Comparison of ENCODE assay signal across 8 cellular contexts in the genomic region with DNA sequence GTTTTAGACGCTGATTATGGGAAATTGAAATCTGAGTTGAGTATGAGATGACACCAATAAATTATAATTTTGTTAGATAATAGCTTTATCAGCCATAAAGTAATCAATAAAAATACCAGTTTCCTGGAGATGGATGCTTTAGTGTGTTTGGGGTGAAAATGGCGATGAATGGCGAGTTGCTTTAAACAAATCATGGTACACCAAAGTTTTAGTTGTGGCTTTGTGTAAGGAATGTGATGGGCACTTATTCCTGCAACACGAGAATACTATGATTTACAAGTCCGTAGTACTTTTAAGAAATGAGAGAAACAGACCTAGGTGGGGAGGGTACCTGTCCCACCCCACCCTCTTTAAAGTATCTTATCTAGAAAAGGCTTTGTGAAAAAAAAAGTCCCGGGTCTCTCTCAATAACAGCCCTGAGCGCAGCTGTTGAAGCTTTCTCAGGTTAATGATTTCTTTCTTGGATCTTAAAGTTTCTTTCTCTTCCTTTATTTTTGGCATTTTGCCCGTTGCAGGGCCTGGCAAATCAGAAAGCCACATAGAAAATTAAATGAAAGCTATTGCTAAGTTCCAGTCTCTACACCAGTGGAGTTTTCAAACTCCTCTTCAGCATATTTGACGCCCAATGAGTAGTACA. TPM values are rescaled to one million over a fixed set of nuclear protein-coding genes. Genes with fewer than 3 reads are reported as not detected.
DNase-seq lines count a peak whose midpoint lies in the region; ATAC-seq, FAIRE-seq and TF ChIP-seq lines count a peak whose summit lies in the region.

No MANE protein-coding gene starts in this region.

- peak overlapping the region; percentile 82; the same call in 1 of the 2 replicates for H2BK5ac ChIP-seq in H1 (ENCODE audit: low read depth, low read length)
- no peak overlapping the region for H2BK5ac ChIP-seq in neuronal stem cell (ENCODE audit: low read length)

- H3K9me3 ChIP-seq in heart left ventricle: no peaks in the 10 kb centered on the region
- H3K9me3 ChIP-seq in PC-3 (ENCODE audit: low read length): no peaks in the 10 kb centered on the region
- no peaks in the 10 kb centered on the region for H3K9me3 ChIP-seq in H1 (ENCODE audit: insufficient read depth in 2 of 2, low read depth in 1 of 2, low read length in 1 of 2)
- no peaks in the 10 kb centered on the region for H3K9me3 ChIP-seq in neuronal stem cell (replicated peaks in 1 of 2; ENCODE audit: control insufficient read depth in 2 of 2, insufficient read depth in 1 of 2, low read depth in 1 of 2, low read length in 2 of 2)

- H2AK5ac ChIP-seq in H1 (ENCODE audit: low read depth, low read length) (no peak overlapping the region), neuronal stem cell (ENCODE audit: low read depth, low read length) (no peak overlapping the region)

- H3K4me1 ChIP-seq in heart left ventricle: peaks cover 10 to 57% (median 21%) of the 10 kb centered on the region in 12 donors
- H3K4me1 ChIP-seq in PC-3 (ENCODE audit: insufficient read depth, low read length): peaks cover 38% of the 10 kb centered on the region
- H3K4me1 ChIP-seq in H1 (replicated peaks in 1 of 4; ENCODE audit: control insufficient read depth in 3 of 4, insufficient read depth in 4 of 4, low read length in 3 of 4): peaks cover 1 to 4% (median 4%) of the 10 kb centered on the region in 4 experiments; a peak in 4 of 7 replicates
- H3K4me1 ChIP-seq in neuronal stem cell (ENCODE audit: control insufficient read depth in 2 of 2, insufficient read depth in 1 of 2, low read depth in 1 of 2, low read length in 2 of 2): peaks cover 7 to 14% of the 10 kb centered on the region in 2 donors

- H4K91ac ChIP-seq in H1 (replicated peaks; ENCODE audit: insufficient read length, low read length): peak overlapping the region; percentile 42
- H4K91ac ChIP-seq in neuronal stem cell (ENCODE audit: low read depth, low read length, poor library complexity): no peak overlapping the region

- H4K20me1 ChIP-seq in PC-3 (ENCODE audit: low read length) (peaks cover 22% of the 10 kb centered on the region), H1 (replicated peaks in 1 of 2; ENCODE audit: control insufficient read depth in 1 of 2, insufficient read depth in 2 of 2, low read length in 2 of 2) (peaks cover 6 to 10% of the 10 kb centered on the region in 2 experiments)

- POLR2A ChIA-PET in PC-3 (lab: Charles Lee; ENCODE audit: unreplicated experiment) (no interaction called here), H1 (lab: Charles Lee; ENCODE audit: partially characterized antibody) (interaction anchor here (0.6 to 8.9 kb wide), 10 partner anchors 13 to 739 kb away, joined by 3 to 87 read pairs (median 4); a partner anchor contains a TSS)

- no peak for TF ChIP-seq EP300 in H1 (IDR thresholded peaks at IDR 0.05; ENCODE audit: borderline replicate concordance in 1 of 2, low read depth in 2 of 2, low read length in 2 of 2)

- H3K4me2 ChIP-seq in PC-3 (ENCODE audit: low read length) (peak overlapping the region; percentile 89), H1 (ENCODE audit: insufficient read depth in 1 of 2, low read depth in 2 of 2, low read length in 2 of 2) (peak overlapping the region; percentile 82 to 92), neuronal stem cell (ENCODE audit: insufficient read depth, low read length, poor library complexity, severe bottlenecking) (peak overlapping the region; percentile 78)

- TSS peak; percentile 40 for BruUV-seq in PC-3 (replicated peaks; lab: Mats Ljungman, UMichigan)

- peaks cover 9% of the 10 kb centered on the region for H3K79me1 ChIP-seq in H1 (ENCODE audit: low read depth, low read length)
- H3K79me1 ChIP-seq in neuronal stem cell (ENCODE audit: low read depth, low read length): peaks cover 6% of the 10 kb centered on the region

- H2AFZ ChIP-seq in PC-3 (ENCODE audit: low read length): peak overlapping the region; percentile 61
- H2AFZ ChIP-seq in H1 (ENCODE audit: low read length): no peak overlapping the region
- peak overlapping the region; percentile 81 for H2AFZ ChIP-seq in neuronal stem cell (ENCODE audit: low read length)

- H3K18ac ChIP-seq in H1 (ENCODE audit: extremely low read depth, low read length) (peak overlapping the region; percentile 75; the same call in 1 of the 2 replicates), neuronal stem cell (ENCODE audit: low read length) (no peak overlapping the region)

- TF ChIP-seq POLR2A in heart left ventricle (IDR thresholded peaks at IDR 0.05) (no peak), H1 (IDR thresholded peaks at IDR 0.05; ENCODE audit: control extremely low read depth in 1 of 2, low read depth in 2 of 2, low read length in 2 of 2) (no peak)

- no peak for DNase-seq in heart left ventricle
- no peak for DNase-seq in Right ventricle myocardium inferior (ENCODE audit: missing footprints)
- peak; percentile 56 for DNase-seq in PC-3
- DNase-seq in H1 (ENCODE audit: low read depth in 1 of 2, low spot score in 2 of 2): no peak
- no peak for DNase-seq in neuronal stem cell (ENCODE audit: low spot score)
- DNase-seq in sciatic nerve (ENCODE audit: low spot score): no peak
- DNase-seq in middle frontal gyrus (ENCODE audit: extremely low spot score, low spot score): no peak
- no peak for DNase-seq in GM13976 (ENCODE audit: low spot score)

- H3K79me2 ChIP-seq in PC-3 (ENCODE audit: low read length) (peaks cover 61% of the 10 kb centered on the region), H1 (ENCODE audit: control insufficient read depth in 1 of 2, insufficient read depth in 2 of 2, low read length in 2 of 2) (peaks cover 0 to 38% of the 10 kb centered on the region in 2 experiments; a peak in 3 of 4 replicates)

- no peak for FAIRE-seq in H1 (lab: Jason Lieb, UNC)

- no peak overlapping the region for H2BK20ac ChIP-seq in H1 (ENCODE audit: low read length)

- TF ChIP-seq RAD21 in H1 (IDR thresholded peaks at IDR 0.05 in 1 of 2, conservative IDR thresholded peaks at IDR 0.05 in 1 of 2; ENCODE audit: low read depth in 2 of 2, low read length in 2 of 2): no peak

- H4K5ac ChIP-seq in H1 (ENCODE audit: insufficient read length, low read depth, low read length): peak overlapping the region; percentile 49

- H4K8ac ChIP-seq in H1 (ENCODE audit: extremely low read depth, insufficient read depth, low read length) (no peak overlapping the region), neuronal stem cell (ENCODE audit: low read depth, low read length) (no peak overlapping the region)

- H3K9ac ChIP-seq in PC-3 (ENCODE audit: low read length) (peak overlapping the region; percentile 98), H1 (replicated peaks in 1 of 4; ENCODE audit: extremely low read depth in 1 of 4, low read depth in 3 of 4, low read length in 3 of 4) (peak overlapping the region; percentile 78 to 87 (median 84)), neuronal stem cell (ENCODE audit: low read depth, low read length, poor library complexity) (no peak overlapping the region)

- ATAC-seq in heart left ventricle: no peak
- ATAC-seq in Right ventricle myocardium inferior: no peak
- ATAC-seq in PC-3: no peak
- ATAC-seq in sciatic nerve: no peak

- H3K36me3 ChIP-seq in heart left ventricle: no peaks in the 10 kb centered on the region
- H3K36me3 ChIP-seq in PC-3 (ENCODE audit: low read depth, low read length): peaks cover 26% of the 10 kb centered on the region
- peaks cover 8 to 25% (median 17%) of the 10 kb centered on the region in 4 experiments for H3K36me3 ChIP-seq in H1 (ENCODE audit: control insufficient read depth in 2 of 4, insufficient read depth in 4 of 4, low read length in 3 of 4)
- H3K36me3 ChIP-seq in neuronal stem cell (replicated peaks in 1 of 2; ENCODE audit: control insufficient read depth in 2 of 2, insufficient read depth in 2 of 2, low read length in 2 of 2): peaks cover 10 to 30% of the 10 kb centered on the region in 2 donors

- 42 to 54% (median 49%) methylated on average over 9 of the region's 9 CpGs for WGBS in heart left ventricle, 4 donors
- WGBS in H1 (ENCODE audit: extremely low coverage in 1 of 2, insufficient coverage in 1 of 2, insufficient read length in 1 of 2, insufficient replicate concordance in 2 of 2, low coverage in 1 of 2, low lambda C conversion rate in 2 of 2, missing lambda C conversion rate in 1 of 2), 2 experiments: 13% methylated on average over 9 of the region's 9 CpGs; no CpG with 5 or more reads in 1 of the 2 experiments
- no CpG with 5 or more reads among the region's 9 CpGs for WGBS in neuronal stem cell (ENCODE audit: extremely low coverage in 2 of 2, insufficient read length in 2 of 2, insufficient replicate concordance in 1 of 2), 2 donors

- TF ChIP-seq CTCF in heart left ventricle (IDR thresholded peaks at IDR 0.05): no peak
- TF ChIP-seq CTCF in PC-3 (conservative IDR thresholded peaks at IDR 0.05; ENCODE audit: low read depth, low read length): no peak
- TF ChIP-seq CTCF in H1 (IDR thresholded peaks at IDR 0.05; ENCODE audit: control extremely low read depth in 1 of 3, insufficient read depth in 1 of 3, low read depth in 1 of 3, low read length in 3 of 3): no peak
- TF ChIP-seq CTCF in GM13976 (IDR thresholded peaks at IDR 0.05; ENCODE audit: borderline replicate concordance, control extremely low read depth, extremely low read depth, insufficient read depth, missing control alignments): no peak

- H3K23ac ChIP-seq in H1 (ENCODE audit: insufficient read length) (no peak overlapping the region), neuronal stem cell (ENCODE audit: low read depth, low read length, poor library complexity) (no peak overlapping the region)

- H2BK12ac ChIP-seq in H1 (ENCODE audit: low read depth, low read length) (peak overlapping the region; percentile 30; the same call in 1 of the 2 replicates), neuronal stem cell (ENCODE audit: low read length) (no peak overlapping the region)

- peak overlapping the region; percentile 88 for H3K14ac ChIP-seq in H1 (ENCODE audit: insufficient read length)
- no peak overlapping the region for H3K14ac ChIP-seq in neuronal stem cell (ENCODE audit: low read length)

- H3K27ac ChIP-seq in heart left ventricle (peak overlapping the region in 6 of 12 donors; percentile 58 to 81 (median 65)), PC-3 (ENCODE audit: low read length) (peak overlapping the region; percentile 95), H1 (ENCODE audit: low read depth, low read length) (peak overlapping the region; percentile 86), neuronal stem cell (replicated peaks; ENCODE audit: low read length) (no peak overlapping the region)

- H3K56ac ChIP-seq in H1 (replicated peaks; ENCODE audit: insufficient read length, low read depth, low read length): no peak overlapping the region

- peaks cover 8 to 24% (median 12%) of the 10 kb centered on the region in 9 donors for H3K27me3 ChIP-seq in heart left ventricle
- no peaks in the 10 kb centered on the region for H3K27me3 ChIP-seq in PC-3 (ENCODE audit: low read length)
- H3K27me3 ChIP-seq in H1 (replicated peaks in 1 of 4; ENCODE audit: control insufficient read depth in 3 of 4, extremely low read depth in 1 of 4, insufficient read depth in 3 of 4, low read length in 3 of 4): no peaks in the 10 kb centered on the region
- no peaks in the 10 kb centered on the region for H3K27me3 ChIP-seq in neuronal stem cell (ENCODE audit: control insufficient read depth in 3 of 3, insufficient read depth in 3 of 3, low read depth in 1 of 3, low read length in 3 of 3)

- no peaks in the 10 kb centered on the region for H3F3A ChIP-seq in PC-3 (ENCODE audit: low read length, unreplicated experiment)

- intact Hi-C loops in heart left ventricle (cut with DNase I): loop anchor here in 8 of 10 donors (5.0 to 10.0 kb wide), 8 partner anchors 181 to 546 kb away; a partner anchor contains a TSS
- intact Hi-C loops in Right ventricle myocardium inferior (cut with DNase I): loop anchor here (5.0 to 10.0 kb wide), 2 partner anchors 184 to 536 kb away; a partner anchor contains a TSS
- intact Hi-C loops in PC-3 (cut with micrococcal nuclease): loop anchor here (2.0 to 5.0 kb wide), 3 partner anchors 48 to 456 kb away; a partner anchor contains a TSS
- intact Hi-C loops in sciatic nerve (cut with DNase I): loop anchor here (10.0 kb wide), 1 partner anchor 314 kb away; no protein-coding TSS in a partner anchor

- CTCF ChIA-PET in PC-3 (lab: Charles Lee) (no interaction called here), H1 (lab: Charles Lee; ENCODE audit: partially characterized antibody) (no interaction called here)

- H3K23me2 ChIP-seq in H1 (ENCODE audit: low read depth, low read length): peaks cover 13% of the 10 kb centered on the region

- in situ Hi-C loops in GM13976 (cut with MboI; ENCODE audit: low sequenced_read_pairs, unreplicated experiment): loop anchor here (10.0 kb wide), 1 partner anchor 294 kb away; no protein-coding TSS in a partner anchor

- H3K4ac ChIP-seq in H1 (replicated peaks; ENCODE audit: insufficient read length, low read depth, low read length): peak overlapping the region; percentile 17
- no peak overlapping the region for H3K4ac ChIP-seq in neuronal stem cell (ENCODE audit: low read length)

- no peaks in the 10 kb centered on the region for H3K9me2 ChIP-seq in PC-3 (replicated peaks; ENCODE audit: low read length)

- H2BK120ac ChIP-seq in H1 (replicated peaks; ENCODE audit: low read depth, low read length) (no peak overlapping the region), neuronal stem cell (ENCODE audit: low read depth, low read length) (no peak overlapping the region)

- H3K4me3 ChIP-seq in heart left ventricle (peak overlapping the region; percentile 42 to 79 (median 64)), PC-3 (ENCODE audit: low read length) (peak overlapping the region; percentile 86), H1 (ENCODE audit: extremely low read depth in 1 of 4, insufficient read depth in 2 of 4, low read depth in 3 of 4, low read length in 4 of 4) (peak overlapping the region; percentile 68 to 96 (median 88)), neuronal stem cell (ENCODE audit: low read length in 2 of 2) (peak overlapping the region; percentile 78 to 94)

- H2BK15ac ChIP-seq in H1 (ENCODE audit: low read length) (0 out of 2 replicates have a peak overlapping the region, but pooled peaks have one; percentile 23), neuronal stem cell (ENCODE audit: low read length) (no peak overlapping the region)

RNA-seq across cellular contexts. Expression of a gene that starts 1.5 kb away (rescaled TPM):
- 10 to 100 TPM in 1 of 9 donors, 1 to 10 TPM in 4, under 1 TPM in 3, not detected in 1; 0.09 to 32.6 (median 1.3) TPM for total RNA-seq in heart left ventricle
- under 1 TPM; 0.08 to 0.44 TPM for polyA plus RNA-seq in heart left ventricle
- total RNA-seq in Right ventricle myocardium inferior: 4.2 TPM
- total RNA-seq in PC-3 (2014; rRNA removed): 229 and 282 TPM in 2 replicates
- 215 and 228 TPM in 2 replicates for total RNA-seq in H1 (2021; fragmentation: NEBNext Ultra II Directional; extraction: Animal tissue kit (Norgen Biotek cat#: 25700))
- 37.7 and 58.8 TPM in 2 replicates for polyA plus RNA-seq in H1 (2011; rRNA removed)
- polyA plus RNA-seq in H1 (2011; cell fraction: cytosol; rRNA removed): 42.1 TPM
- 79.0 TPM for polyA plus RNA-seq in H1 (2011; cell fraction: nucleus; rRNA removed)
- polyA plus RNA-seq in H1 (2012, experiment 1 of 2): 130 to 156 TPM (median 139 TPM) in 4 replicates
- 24.6 TPM for polyA plus RNA-seq in H1 (2012, experiment 2 of 2)
- polyA plus RNA-seq in H1 (2013, experiment 1 of 2): 102 TPM
- polyA plus RNA-seq in H1 (2013, experiment 2 of 2): 111 TPM
- 50.6 and 53.5 TPM in 2 replicates for polyA minus RNA-seq in H1 (2011; rRNA and poly(A)+ RNA removed)
- polyA minus RNA-seq in H1 (2011; cell fraction: cytosol; rRNA and poly(A)+ RNA removed): 104 TPM
- 131 TPM for polyA minus RNA-seq in H1 (2011; cell fraction: nucleus; rRNA and poly(A)+ RNA removed)
- polyA plus RNA-seq in neuronal stem cell (2013, experiment 1 of 2): 66.4 TPM
- polyA plus RNA-seq in neuronal stem cell (2013, experiment 2 of 2): 69.3 TPM
- total RNA-seq in sciatic nerve: 1.0 TPM

RNA-seq across cellular contexts. Expression of a gene that starts 40.8 kb away (rescaled TPM):
- total RNA-seq in heart left ventricle: 1 to 10 TPM; 1.3 to 9.1 (median 2.6) TPM
- polyA plus RNA-seq in heart left ventricle: 1 to 10 TPM in 1 of 2 donors, under 1 TPM in 1; 0.42 to 1.3 TPM
- 3.2 TPM for total RNA-seq in Right ventricle myocardium inferior
- total RNA-seq in PC-3 (2014; rRNA removed): 0.12 and 0.15 TPM in 2 replicates
- total RNA-seq in H1 (2021; fragmentation: NEBNext Ultra II Directional; extraction: Animal tissue kit (Norgen Biotek cat#: 25700)): 0.13 and 0.25 TPM in 2 replicates
- 0.09 and 0.57 TPM in 2 replicates for polyA plus RNA-seq in H1 (2011; rRNA removed)
- 0.32 TPM for polyA plus RNA-seq in H1 (2011; cell fraction: cytosol; rRNA removed)
- 0.47 TPM for polyA plus RNA-seq in H1 (2011; cell fraction: nucleus; rRNA removed)
- 0.16 to 0.46 TPM (median 0.30 TPM) in 4 replicates for polyA plus RNA-seq in H1 (2012, experiment 1 of 2)
- polyA plus RNA-seq in H1 (2012, experiment 2 of 2): 0.17 TPM
- 0.59 TPM for polyA plus RNA-seq in H1 (2013, experiment 1 of 2)
- 0.28 TPM for polyA plus RNA-seq in H1 (2013, experiment 2 of 2)
- polyA minus RNA-seq in H1 (2011; rRNA and poly(A)+ RNA removed): 0.05 and 0.19 TPM in 2 replicates
- not detected for polyA minus RNA-seq in H1 (2011; cell fraction: cytosol; rRNA and poly(A)+ RNA removed)
- polyA minus RNA-seq in H1 (2011; cell fraction: nucleus; rRNA and poly(A)+ RNA removed): not detected
- 0.26 TPM for polyA plus RNA-seq in neuronal stem cell (2013, experiment 1 of 2)
- 0.24 TPM for polyA plus RNA-seq in neuronal stem cell (2013, experiment 2 of 2)
- total RNA-seq in sciatic nerve: 9.3 TPM
